ENCODE assay signal across 8 cellular contexts in the genomic region with DNA sequence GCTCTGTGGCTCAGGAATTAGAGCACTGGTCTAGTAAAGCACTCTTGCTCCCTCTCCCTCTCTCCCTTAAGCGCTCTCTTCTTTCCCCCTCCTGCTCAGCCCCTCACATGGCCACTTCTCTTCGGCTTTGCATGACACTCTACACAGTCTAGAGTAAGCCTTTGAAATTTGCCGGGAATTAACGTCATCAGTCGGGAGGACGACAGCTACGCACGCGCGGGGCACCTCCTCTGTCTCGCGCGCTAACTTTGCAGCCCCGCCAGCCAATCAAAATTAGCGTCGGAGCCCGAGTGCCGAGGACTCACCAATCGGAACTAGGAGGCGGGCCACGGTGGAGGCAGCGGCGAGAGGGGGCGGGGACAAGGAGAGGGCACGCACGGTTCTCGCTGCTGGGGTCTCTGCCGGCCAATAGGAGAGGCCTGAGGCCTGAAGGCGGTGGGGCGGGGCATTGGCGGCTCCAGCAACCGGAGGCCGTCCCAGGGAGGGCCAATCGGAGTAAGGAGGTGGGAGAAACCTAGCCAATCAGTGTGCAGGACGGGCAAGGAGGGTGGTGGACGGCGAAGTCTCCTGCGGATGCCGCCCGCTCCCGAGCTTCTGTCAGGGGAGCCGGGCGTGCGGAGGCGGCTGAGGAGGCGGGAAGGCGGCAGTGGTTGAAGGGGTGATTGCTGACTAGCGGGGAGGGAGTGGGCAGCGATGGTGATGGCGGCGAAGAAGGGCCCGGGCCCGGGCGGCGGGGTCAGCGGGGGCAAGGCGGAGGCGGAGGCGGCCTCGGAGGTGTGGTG. TPM values are rescaled to one million over a fixed set of nuclear protein-coding genes. Genes with fewer than 3 reads are reported as not detected.
DNase-seq lines count a peak whose midpoint lies in the region; ATAC-seq and TF ChIP-seq lines count a peak whose summit lies in the region.

A gene with protein sequence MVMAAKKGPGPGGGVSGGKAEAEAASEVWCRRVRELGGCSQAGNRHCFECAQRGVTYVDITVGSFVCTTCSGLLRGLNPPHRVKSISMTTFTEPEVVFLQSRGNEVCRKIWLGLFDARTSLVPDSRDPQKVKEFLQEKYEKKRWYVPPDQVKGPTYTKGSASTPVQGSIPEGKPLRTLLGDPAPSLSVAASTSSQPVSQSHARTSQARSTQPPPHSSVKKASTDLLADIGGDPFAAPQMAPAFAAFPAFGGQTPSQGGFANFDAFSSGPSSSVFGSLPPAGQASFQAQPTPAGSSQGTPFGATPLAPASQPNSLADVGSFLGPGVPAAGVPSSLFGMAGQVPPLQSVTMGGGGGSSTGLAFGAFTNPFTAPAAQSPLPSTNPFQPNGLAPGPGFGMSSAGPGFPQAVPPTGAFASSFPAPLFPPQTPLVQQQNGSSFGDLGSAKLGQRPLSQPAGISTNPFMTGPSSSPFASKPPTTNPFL (plus strand): TSS at position 550 of the 782 bp plus-strand sequence. CDS start 144 bp downstream, at position 694.

- DNase-seq in NCI-H1092 treated with DMSO at 0.1 percent for 48 hours (lab: John Stamatoyannopoulos, UW), result peak; percentile 100
- peak; percentile 99 for DNase-seq in SKM-1 (lab: John Stamatoyannopoulos, UW; ENCODE audit: unreplicated experiment)
- DNase-seq in activated naive CD4-positive, alpha-beta T cell treated with anti-CD3 and anti-CD28 coated beads, Interleukin-2, amount 50 U/mL, for 72 hours (ENCODE audit: low spot score in 2 of 2), result peak; percentile 100
- peak; percentile 86 for DNase-seq in glomerular endothelial cell (ENCODE audit: extremely low read depth, low read depth, low spot score)
- DNase-seq in occipital lobe (lab: John Stamatoyannopoulos, UW), result peak; percentile 100
- DNase-seq in thoracic aorta (ENCODE audit: low spot score), result peak; percentile 100

- peaks cover 6 to 28% of the 10 kb centered on the region in 2 donors for H3K4me1 ChIP-seq in thoracic aorta (ENCODE audit: control insufficient read depth in 1 of 2, low read depth in 2 of 2)

- H3K9me3 Mint-ChIP-seq in activated naive CD4-positive, alpha-beta T cell treated with anti-CD3 and anti-CD28 coated beads, Interleukin-2, amount 50 U/mL, for 72 hours, result no peaks in the 10 kb centered on the region

- H3K9me3 ChIP-seq in thoracic aorta, result no peaks in the 10 kb centered on the region

- no peak for TF ChIP-seq CTCF in thoracic aorta (IDR thresholded peaks at IDR 0.05)

- peak within 1 kb of the TSS; percentile 72 to 74 for H3K27ac ChIP-seq in thoracic aorta

- H3K4me3 ChIP-seq in GM08714 (ENCODE audit: low read length) (peak within 1 kb of the TSS; percentile 82), thoracic aorta (peak within 1 kb of the TSS; percentile 87)

- H3K36me3 ChIP-seq in thoracic aorta, result no peaks in the 10 kb centered on the region

- H3K36me3 Mint-ChIP-seq in activated naive CD4-positive, alpha-beta T cell treated with anti-CD3 and anti-CD28 coated beads, Interleukin-2, amount 50 U/mL, for 72 hours, result peaks cover 12% of the 10 kb centered on the region in 2 donors

- ATAC-seq in HG02610 (IDR thresholded peaks at IDR 0.05; ENCODE audit: unreplicated experiment), result peak; percentile 94
- peak; percentile 91 to 94 for ATAC-seq in activated naive CD4-positive, alpha-beta T cell treated with anti-CD3 and anti-CD28 coated beads, Interleukin-2, amount 50 U/mL, for 72 hours
- peak; percentile 98 for ATAC-seq in thoracic aorta (ENCODE audit: insufficient number of reproducible peaks, low FRiP score, low read depth)

- no peaks in the 10 kb centered on the region for H3K27me3 ChIP-seq in thoracic aorta (replicated peaks; ENCODE audit: insufficient read depth)

- H3K27ac Mint-ChIP-seq in activated naive CD4-positive, alpha-beta T cell treated with anti-CD3 and anti-CD28 coated beads, Interleukin-2, amount 50 U/mL, for 72 hours, result peak within 1 kb of the TSS; percentile 88 to 93

RNA-seq across cellular contexts. Expression of the gene that starts here (rescaled TPM):
- 10 to 100 TPM; 47.3 to 59.9 TPM for total RNA-seq in activated naive CD4-positive, alpha-beta T cell treated with anti-CD3 and anti-CD28 coated beads, Interleukin-2, amount 50 U/mL, for 72 hours
- total RNA-seq in glomerular endothelial cell (29.2 and 37.3 TPM in 2 replicates), occipital lobe (2.0 TPM), thoracic aorta (10 to 100 TPM; 39.4 to 51.6 TPM)

Comparison
In these comparisons a context has a peak if more than half of its experiments do, and no peak if none do; other contexts are left out.
1. Peak in every context shown above with its lines: DNase-seq, ATAC-seq, H3K4me3 ChIP-seq and H3K27ac ChIP-seq.